In the genomic region with DNA sequence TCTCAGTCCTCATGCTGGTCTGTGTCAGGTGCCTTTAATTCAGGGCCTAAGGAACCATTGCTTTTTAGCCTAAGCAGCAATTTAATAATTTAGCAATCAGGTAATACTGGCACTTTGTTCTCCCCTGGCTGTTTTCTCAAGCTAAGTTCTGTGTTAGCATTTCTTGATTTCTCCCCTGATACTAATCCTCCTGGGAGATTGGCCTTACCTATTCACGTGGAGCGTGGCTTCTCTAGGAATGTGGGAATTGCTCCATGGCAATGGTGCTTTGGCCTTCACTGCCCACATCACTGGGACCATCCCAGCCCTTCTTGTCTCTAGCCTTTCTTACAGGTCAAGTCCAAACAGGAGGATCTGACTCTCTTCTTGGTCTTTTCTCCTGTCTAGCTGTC, we compare ENCODE assay signal across 23 cellular contexts. TPM values are rescaled to one million over a fixed set of nuclear protein-coding genes. Genes with fewer than 3 reads are reported as not detected.
DNase-seq lines count a peak whose midpoint lies in the region; ATAC-seq, FAIRE-seq and TF ChIP-seq lines count a peak whose summit lies in the region.
"Had no signal": no experiment of that assay in that cellular context is flagged by ENCODE, and none has a peak within 500 bp of the region (broad histone marks: within the 10 kb centered on the region; RNA-seq: fewer than 3 reads in every experiment).

No MANE protein-coding gene starts in this region.

- H3K4me2 ChIP-seq in A549 (peak overlapping the region; percentile 64), Loucy (ENCODE audit: low read depth, low read length, poor library complexity, severe bottlenecking) (peak overlapping the region; percentile 37), trophoblast cell (ENCODE audit: low read length) (no peak overlapping the region)

- H3K14ac ChIP-seq in trophoblast cell (ENCODE audit: low read length) = no peak overlapping the region

- H3K18ac ChIP-seq in trophoblast cell (ENCODE audit: low read length) = peak overlapping the region; percentile 58

- H2BK12ac ChIP-seq in trophoblast cell (ENCODE audit: low read length) = no peak overlapping the region

- no peak overlapping the region for H2AK5ac ChIP-seq in trophoblast cell (ENCODE audit: low read length)

- no peak; a peak in 1 of 6 replicates for ATAC-seq in A549
- ATAC-seq in right cardiac atrium = no peak
- ATAC-seq in HG02798 (IDR thresholded peaks at IDR 0.05; ENCODE audit: poor library complexity, unreplicated experiment) = no peak
- ATAC-seq: gastroesophageal sphincter, Panc1 had no signal

- H3K4me1 ChIP-seq in A549 (peaks cover 28% of the 10 kb centered on the region), Loucy (ENCODE audit: insufficient read depth, low read length, poor library complexity, severe bottlenecking) (peaks cover 49% of the 10 kb centered on the region), right cardiac atrium (ENCODE audit: control insufficient read depth, insufficient read depth, low read length) (peaks cover 11% of the 10 kb centered on the region), trophoblast cell (ENCODE audit: control insufficient read depth in 1 of 2, insufficient read depth in 2 of 2, low read length in 2 of 2) (peaks cover 2 to 5% of the 10 kb centered on the region in 2 experiments)

- no peak overlapping the region for H4K91ac ChIP-seq in trophoblast cell (ENCODE audit: low read depth, low read length)

- no peaks in the 10 kb centered on the region for H3K9me3 ChIP-seq in A549
- no peaks in the 10 kb centered on the region for H3K9me3 ChIP-seq in Loucy (ENCODE audit: insufficient read depth, low read depth, low read length)
- no peaks in the 10 kb centered on the region for H3K9me3 ChIP-seq in right cardiac atrium (ENCODE audit: control insufficient read depth, low read length)
- H3K9me3 ChIP-seq in trophoblast cell (ENCODE audit: insufficient read depth, low read depth, low read length) = no peaks in the 10 kb centered on the region
- H3K9me3 ChIP-seq: esophagus muscularis mucosa, gastroesophageal sphincter, prostate gland, spleen had no signal

- H2BK5ac ChIP-seq in trophoblast cell (ENCODE audit: low read depth, low read length, poor library complexity) = no peak overlapping the region

- peaks cover 2% of the 10 kb centered on the region for H3K79me1 ChIP-seq in trophoblast cell (ENCODE audit: low read length)

- H4K8ac ChIP-seq in trophoblast cell (ENCODE audit: low read depth, low read length) = no peak overlapping the region

- H3K27ac ChIP-seq in A549 = peak overlapping the region; percentile 60 to 62; a peak in 5 of 6 replicates
- H3K27ac ChIP-seq in right cardiac atrium (ENCODE audit: low read length) = peak overlapping the region; percentile 33
- H3K27ac ChIP-seq in trophoblast cell (ENCODE audit: low read depth, low read length) = no peak overlapping the region
- H3K27ac ChIP-seq: esophagus muscularis mucosa, gastroesophageal sphincter, SK-N-MC had no signal

- H3K9ac ChIP-seq in Loucy (ENCODE audit: low read depth, low read length, poor library complexity, severe bottlenecking) = peak overlapping the region; percentile 22
- no peak overlapping the region for H3K9ac ChIP-seq in trophoblast cell (ENCODE audit: low read length)
- H3K9ac ChIP-seq: neural progenitor cell had no signal

- no peak overlapping the region for H2AFZ ChIP-seq in Loucy (ENCODE audit: low read length)
- H2AFZ ChIP-seq in trophoblast cell (ENCODE audit: insufficient read depth, low read length, poor library complexity) = peak overlapping the region; percentile 30
- H2AFZ ChIP-seq: neural progenitor cell had no signal

- POLR2A ChIA-PET in A549 (lab: Yijun Ruan, JAX) = no interaction called here

- 58% methylated on average over 2 of the region's 2 CpGs for WGBS in A549 (ENCODE audit: missing lambda C conversion rate)
- 76% methylated on average over 2 of the region's 2 CpGs for whole genome bisulfite sequencing in right cardiac atrium
- WGBS in trophoblast cell (ENCODE audit: extremely low coverage, insufficient coverage, insufficient read length) = no CpG with 5 or more reads among the region's 2 CpGs

- intact Hi-C loops in right cardiac atrium (cut with DNase I) = no loop called here

- CTCF ChIA-PET in A549 (lab: Yijun Ruan, JAX) = interaction anchor here (0.9 kb wide), 1 partner anchor 11 kb away, joined by 4 read pairs; no protein-coding TSS in a partner anchor

- no peak for DNase-seq in A549 (ENCODE audit: low read depth in 1 of 2, low spot score in 1 of 2)
- no peak for DNase-seq in right cardiac atrium
- DNase-seq in trophoblast cell = no peak
- DNase-seq in activated CD8-positive, alpha-beta memory T cell treated with anti-CD3 and anti-CD28 coated beads, Interleukin-2, amount 50 U/mL, for 4 hours = no peak
- no peak for DNase-seq in T-helper 9 cell
- DNase-seq in NCI-H510A (lab: John Stamatoyannopoulos, UW) = no peak
- DNase-seq: activated CD4-positive, alpha-beta memory T cell treated with anti-CD3 and anti-CD28 coated beads for 36 hours; activated naive CD4-positive, alpha-beta T cell; activated T-cell treated with anti-CD3 and anti-CD28 coated beads, Interleukin-2, amount 50 U/mL, for 1 hour; CD4-positive, CD25-positive, alpha-beta regulatory T cell; central memory CD4-positive, alpha-beta T cell; effector CD4-positive, alpha-beta T cell; kidney glomerular epithelial cell; spleen; stimulated activated CD4-positive, alpha-beta T cell treated with anti-CD3 and anti-CD28 coated beads, Interleukin-4, amount 100 ng/mL, for 4 hours had no signal

- H3K36me3 ChIP-seq in Loucy (ENCODE audit: insufficient read depth, low read length) (peaks cover 56% of the 10 kb centered on the region; the same call in 1 of the 2 replicates), trophoblast cell (ENCODE audit: control insufficient read depth in 1 of 2, insufficient read depth in 2 of 2, low read length in 2 of 2) (no peaks in the 10 kb centered on the region)
- H3K36me3 ChIP-seq: esophagus muscularis mucosa, gastroesophageal sphincter, neural progenitor cell, prostate gland, spleen had no signal

- H3K9me2 ChIP-seq in Loucy (replicated peaks; ENCODE audit: low read depth, low read length) = no peaks in the 10 kb centered on the region

- no peak for TF ChIP-seq RAD21 in A549 (conservative IDR thresholded peaks at IDR 0.05 in 1 of 2, IDR thresholded peaks at IDR 0.05 in 1 of 2)

- H2BK120ac ChIP-seq in trophoblast cell (ENCODE audit: insufficient read depth, low read length, poor library complexity) = no peak overlapping the region

- no peak overlapping the region for H3K23ac ChIP-seq in trophoblast cell (ENCODE audit: low read length)

- H3F3A ChIP-seq in Loucy (ENCODE audit: low read depth) = no peaks in the 10 kb centered on the region

- H3K4me3 ChIP-seq in A549 = no peak overlapping the region
- no peak overlapping the region for H3K4me3 ChIP-seq in Loucy (ENCODE audit: low read length, poor library complexity, severe bottlenecking)
- no peak overlapping the region for H3K4me3 ChIP-seq in right cardiac atrium (ENCODE audit: low read length)
- H3K4me3 ChIP-seq in trophoblast cell (ENCODE audit: low read depth, low read length) = no peak overlapping the region
- H3K4me3 ChIP-seq: esophagus muscularis mucosa, gastroesophageal sphincter, neural progenitor cell, prostate gland, SK-N-MC, spleen had no signal

- TF ChIP-seq CTCF in A549 (IDR thresholded peaks at IDR 0.05) (no peak), Loucy (conservative IDR thresholded peaks at IDR 0.05; ENCODE audit: low read length) (no peak)

- H4K20me1 ChIP-seq in Loucy (ENCODE audit: insufficient read depth, low read length, poor library complexity, severe bottlenecking) = peaks cover 88% of the 10 kb centered on the region

- H3K27me3 ChIP-seq in Loucy (ENCODE audit: insufficient read depth, low read length, poor library complexity, severe bottlenecking) (no peaks in the 10 kb centered on the region), right cardiac atrium (ENCODE audit: control insufficient read depth, insufficient read depth) (no peaks in the 10 kb centered on the region), trophoblast cell (ENCODE audit: insufficient read depth, low read length) (no peaks in the 10 kb centered on the region)
- H3K27me3 ChIP-seq: esophagus muscularis mucosa, gastroesophageal sphincter, neural progenitor cell, spleen had no signal

- H3K4ac ChIP-seq in trophoblast cell (ENCODE audit: low read depth, low read length) = no peak overlapping the region

- FAIRE-seq in A549 (lab: Jason Lieb, UNC) = no peak

- TF ChIP-seq POLR2A in A549 (IDR thresholded peaks at IDR 0.05; ENCODE audit: low read length) = no peak

- no peak overlapping the region for H4K12ac ChIP-seq in trophoblast cell (ENCODE audit: low read depth, low read length)

- H3K79me2 ChIP-seq in Loucy (ENCODE audit: insufficient read depth, low read length) (peaks cover 100% of the 10 kb centered on the region), trophoblast cell (ENCODE audit: control insufficient read depth, insufficient read depth, low read length, poor library complexity) (peaks cover 6% of the 10 kb centered on the region)

- TF ChIP-seq EP300 in A549 (IDR thresholded peaks at IDR 0.05) = no peak

TF ChIP-seq in A549, 52 proteins besides CTCF, POLR2A, EP300 and RAD21:
- no peak for TF ChIP-seq TP53 (CRISPR knock-in tag; IDR thresholded peaks at IDR 0.05)
- no peak for TF ChIP-seq POLR2AphosphoS2 (conservative IDR thresholded peaks at IDR 0.05; ENCODE audit: low read length)
- TF ChIP-seq SMC3 (IDR thresholded peaks at IDR 0.05) = no peak
- no peak for TF ChIP-seq FOXS1 (CRISPR knock-in tag; IDR thresholded peaks at IDR 0.05)
- TF ChIP-seq NFE2L2 (conservative IDR thresholded peaks at IDR 0.05; ENCODE audit: low read length) = no peak
- no peak for TF ChIP-seq ZFP36 (IDR thresholded peaks at IDR 0.05; ENCODE audit: borderline replicate concordance, partially characterized antibody)
- TF ChIP-seq, protein P1, sequence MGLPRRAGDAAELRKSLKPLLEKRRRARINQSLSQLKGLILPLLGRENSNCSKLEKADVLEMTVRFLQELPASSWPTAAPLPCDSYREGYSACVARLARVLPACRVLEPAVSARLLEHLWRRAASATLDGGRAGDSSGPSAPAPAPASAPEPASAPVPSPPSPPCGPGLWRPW (IDR thresholded peaks at IDR 0.05) = no peak
- no peak for TF ChIP-seq NR3C1 (IDR thresholded peaks at IDR 0.05)
- no peak for TF ChIP-seq CHD2 (IDR thresholded peaks at IDR 0.05; ENCODE audit: low read length, partially characterized antibody)
- no peak for TF ChIP-seq MAFK (IDR thresholded peaks at IDR 0.05; ENCODE audit: partially characterized antibody)
- no peak for TF ChIP-seq FOSB (CRISPR knock-in tag; IDR thresholded peaks at IDR 0.05)

RNA-seq across cellular contexts. Expression of a gene that starts 55.7 kb away (rescaled TPM):
- 21.4 and 22.6 TPM in 2 replicates for polyA plus RNA-seq in A549 (2011; rRNA removed)
- polyA plus RNA-seq in A549 (2012; cell fraction: cytosol; rRNA removed) = 21.5 and 26.1 TPM in 2 replicates
- polyA plus RNA-seq in A549 (2012; cell fraction: nucleus; rRNA removed) = 28.3 and 29.3 TPM in 2 replicates
- polyA plus RNA-seq in A549 (2017; fragmentation: RNase III; extraction: RNeasy Plus Mini Kit Qiagen cat#74134 plus additional on column Dnase treatment) = 18.6 to 19.8 TPM (median 19.2 TPM) in 3 replicates
- 28.1 and 28.2 TPM in 2 replicates for polyA minus RNA-seq in A549 (2011; rRNA and poly(A)+ RNA removed)
- total RNA-seq in right cardiac atrium = 10 to 100 TPM; 10.8 to 19.6 (median 13.7) TPM
- polyA plus RNA-seq in right cardiac atrium = 10.7 TPM
- 45.7 and 47.3 TPM in 2 replicates for polyA plus RNA-seq in trophoblast cell (2013)
